Comparison of ENCODE assay signal across 1 cellular context in genomic region chr1:107171378-107171777, GRCh38.
TF ChIP-seq lines count a peak whose summit lies in the region.

No MANE protein-coding gene starts in this region.

TF ChIP-seq in GM23338, 12 proteins besides CTCF, POLR2A, EP300 and RAD21 (continued from another document):
- TF ChIP-seq ZNF462 (CRISPR knock-in tag; IDR thresholded peaks at IDR 0.05) = no peak
- no peak for TF ChIP-seq ZNF114 (CRISPR knock-in tag; IDR thresholded peaks at IDR 0.05)
